ENCODE assay signal across 8 cellular contexts in genomic region chr19:49808762-49809154, GRCh38. TPM values are rescaled to one million over a fixed set of nuclear protein-coding genes. Genes with fewer than 3 reads are reported as not detected.
DNase-seq lines count a peak whose midpoint lies in the region; ATAC-seq, FAIRE-seq and TF ChIP-seq lines count a peak whose summit lies in the region.

No MANE protein-coding gene starts in this region.

- peak; percentile 89 for DNase-seq in GM12891 (ENCODE audit: insufficient read length, low spot score)
- DNase-seq in NCI-H748 treated with DMSO at 0.1 percent for 48 hours (lab: John Stamatoyannopoulos, UW): peak; percentile 93
- DNase-seq in activated T-cell treated with anti-CD3 and anti-CD28 coated beads for 48 hours (ENCODE audit: low read depth): peak; percentile 78
- peak; percentile 92 for DNase-seq in epidermal melanocyte (ENCODE audit: insufficient read length, low spot score)
- peak; percentile 88 to 92 for DNase-seq in mesothelial cell of epicardium (ENCODE audit: low spot score in 2 of 2, unreplicated experiment in 2 of 2)
- DNase-seq in stimulated activated CD8-positive, alpha-beta memory T cell treated with anti-CD3 and anti-CD28 coated beads, Interleukin-12 subunit alpha, Interleukin-12 subunit beta, amount 100 ng/mL, for 4 hours (ENCODE audit: low read depth): peak; percentile 64

- peak; percentile 61 for FAIRE-seq in GM12891 (lab: Jason Lieb, UNC)

- peak overlapping the region; percentile 73 for H3K27ac Mint-ChIP-seq in mesothelial cell of epicardium

- H3K4me1 Mint-ChIP-seq in mesothelial cell of epicardium: peaks cover 20% of the 10 kb centered on the region

- no peaks in the 10 kb centered on the region for H3K9me3 Mint-ChIP-seq in mesothelial cell of epicardium

- H3K27me3 Mint-ChIP-seq in mesothelial cell of epicardium (ENCODE audit: low read depth): no peaks in the 10 kb centered on the region

- no peak for TF ChIP-seq POLR2A in GM12891 (IDR thresholded peaks at IDR 0.05; ENCODE audit: low read depth, low read length)

- H3K36me3 Mint-ChIP-seq in mesothelial cell of epicardium: peaks cover 10% of the 10 kb centered on the region

- TF ChIP-seq CTCF in mesothelial cell of epicardium (IDR thresholded peaks at IDR 0.05; ENCODE audit: unreplicated experiment): no peak

- H3K4me3 Mint-ChIP-seq in mesothelial cell of epicardium: peak overlapping the region; percentile 82

- no peak for ATAC-seq in GM21367 (IDR thresholded peaks at IDR 0.05; ENCODE audit: unreplicated experiment)
- no peak for ATAC-seq in GM21825 (IDR thresholded peaks at IDR 0.05; ENCODE audit: unreplicated experiment)

TF ChIP-seq in GM12891, 5 proteins besides CTCF, POLR2A, EP300 and RAD21:
- TF ChIP-seq PAX5 (IDR thresholded peaks at IDR 0.05; ENCODE audit: insufficient read depth, low read length, severe bottlenecking): no peak
- no peak for TF ChIP-seq TAF1 (IDR thresholded peaks at IDR 0.05; ENCODE audit: low read depth, low read length)
- TF ChIP-seq SPI1 (IDR thresholded peaks at IDR 0.05; ENCODE audit: low read depth, low read length): no peak
- 0 out of 2 replicates have a peak, but pooled peaks have one; percentile 3 for TF ChIP-seq POU2F2 (IDR thresholded peaks at IDR 0.05; ENCODE audit: low read depth, low read length)

RNA-seq across cellular contexts. Expression of gene FUZ, which starts 4.3 kb away (rescaled TPM):
- 15.1 TPM for polyA plus RNA-seq in GM12891 (2012; ENCODE audit: low read depth, missing spikeins)
- total RNA-seq in mesothelial cell of epicardium: 23.1 to 25.8 TPM (median 23.2 TPM) in 3 replicates

RNA-seq across cellular contexts. Expression of gene MED25, which starts 9.3 kb away (rescaled TPM):
- 34.5 TPM for polyA plus RNA-seq in GM12891 (2012; ENCODE audit: low read depth, missing spikeins)
- total RNA-seq in mesothelial cell of epicardium: 103 to 107 TPM (median 105 TPM) in 3 replicates

RNA-seq across cellular contexts. Expression of gene AP2A1, which starts 42.0 kb away (rescaled TPM):
- 55.1 TPM for polyA plus RNA-seq in GM12891 (2012; ENCODE audit: low read depth, missing spikeins)
- total RNA-seq in mesothelial cell of epicardium: 84.6 to 89.6 TPM (median 85.2 TPM) in 3 replicates

RNA-seq across cellular contexts. Expression of gene PTOV1, which starts 42.2 kb away (rescaled TPM):
- 50.1 TPM for polyA plus RNA-seq in GM12891 (2012; ENCODE audit: low read depth, missing spikeins)
- 415 to 431 TPM (median 422 TPM) in 3 replicates for total RNA-seq in mesothelial cell of epicardium

RNA-seq across cellular contexts. Expression of gene TSKS, which starts 45.7 kb away (rescaled TPM):
- polyA plus RNA-seq in GM12891 (2012; ENCODE audit: low read depth, missing spikeins): 0.09 TPM
- total RNA-seq in mesothelial cell of epicardium: not detected in 3 replicates
